In the genomic region with DNA sequence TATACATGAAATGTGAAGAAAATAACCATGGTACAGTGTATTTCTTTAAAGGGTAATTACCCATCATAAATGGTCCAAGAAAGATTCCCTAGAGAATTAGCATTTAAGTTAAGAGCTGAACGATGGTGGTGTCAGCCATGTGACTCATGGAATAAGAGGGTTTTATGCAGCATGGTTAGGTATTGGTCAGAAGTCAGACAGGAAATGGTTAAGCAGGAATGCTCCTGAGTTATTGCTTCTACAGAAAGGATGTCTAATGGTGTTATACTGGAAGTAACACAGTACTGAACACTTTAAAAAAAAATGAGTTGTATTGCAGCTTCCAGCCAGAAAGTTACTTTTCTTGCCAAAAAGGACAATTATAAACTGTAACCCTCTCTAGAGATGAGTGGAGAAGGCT, we compare ENCODE assay signal across 1 cellular context.
TF ChIP-seq lines count a peak whose summit lies in the region.

No MANE protein-coding gene starts in this region.

TF ChIP-seq in WTC11, 78 proteins besides CTCF, POLR2A, EP300 and RAD21 (continued from another document):
- TF ChIP-seq, protein P1, sequence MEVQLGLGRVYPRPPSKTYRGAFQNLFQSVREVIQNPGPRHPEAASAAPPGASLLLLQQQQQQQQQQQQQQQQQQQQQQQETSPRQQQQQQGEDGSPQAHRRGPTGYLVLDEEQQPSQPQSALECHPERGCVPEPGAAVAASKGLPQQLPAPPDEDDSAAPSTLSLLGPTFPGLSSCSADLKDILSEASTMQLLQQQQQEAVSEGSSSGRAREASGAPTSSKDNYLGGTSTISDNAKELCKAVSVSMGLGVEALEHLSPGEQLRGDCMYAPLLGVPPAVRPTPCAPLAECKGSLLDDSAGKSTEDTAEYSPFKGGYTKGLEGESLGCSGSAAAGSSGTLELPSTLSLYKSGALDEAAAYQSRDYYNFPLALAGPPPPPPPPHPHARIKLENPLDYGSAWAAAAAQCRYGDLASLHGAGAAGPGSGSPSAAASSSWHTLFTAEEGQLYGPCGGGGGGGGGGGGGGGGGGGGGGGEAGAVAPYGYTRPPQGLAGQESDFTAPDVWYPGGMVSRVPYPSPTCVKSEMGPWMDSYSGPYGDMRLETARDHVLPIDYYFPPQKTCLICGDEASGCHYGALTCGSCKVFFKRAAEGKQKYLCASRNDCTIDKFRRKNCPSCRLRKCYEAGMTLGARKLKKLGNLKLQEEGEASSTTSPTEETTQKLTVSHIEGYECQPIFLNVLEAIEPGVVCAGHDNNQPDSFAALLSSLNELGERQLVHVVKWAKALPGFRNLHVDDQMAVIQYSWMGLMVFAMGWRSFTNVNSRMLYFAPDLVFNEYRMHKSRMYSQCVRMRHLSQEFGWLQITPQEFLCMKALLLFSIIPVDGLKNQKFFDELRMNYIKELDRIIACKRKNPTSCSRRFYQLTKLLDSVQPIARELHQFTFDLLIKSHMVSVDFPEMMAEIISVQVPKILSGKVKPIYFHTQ (CRISPR knock-in tag; IDR thresholded peaks at IDR 0.05): no peak
- TF ChIP-seq GRHL2 (CRISPR knock-in tag; IDR thresholded peaks at IDR 0.05; ENCODE audit: insufficient replicate concordance, severe bottlenecking) (no peak), ESRRA (CRISPR knock-in tag; IDR thresholded peaks at IDR 0.05; ENCODE audit: borderline replicate concordance) (no peak)
TF ChIP-seq in WTC11: peak in this region for 0.
